ENCODE assay signal across 6 cellular contexts in genomic region chr19:49117677-49118564, GRCh38. TPM values are rescaled to one million over a fixed set of nuclear protein-coding genes. Genes with fewer than 3 reads are reported as not detected.
DNase-seq lines count a peak whose midpoint lies in the region; ATAC-seq and TF ChIP-seq lines count a peak whose summit lies in the region.

No MANE protein-coding gene starts in this region.

- no peaks in the 10 kb centered on the region for H3K36me3 ChIP-seq in H7 (replicated peaks; ENCODE audit: control insufficient read depth, insufficient read depth, low read length)

- POLR2A ChIA-PET in MCF 10A (lab: Yijun Ruan, JAX): interaction anchor here (1.3 to 2.4 kb wide), 2 partner anchors 10 to 32 kb away, joined by 4 to 8 read pairs; no protein-coding TSS in a partner anchor

- peaks cover 42% of the 10 kb centered on the region for H3K4me1 Mint-ChIP-seq in MCF 10A (ENCODE audit: insufficient read depth, unreplicated experiment)
- peaks cover 42% of the 10 kb centered on the region for H3K4me1 Mint-ChIP-seq in nephron progenitor cell

- H3K9me3 Mint-ChIP-seq in MCF 10A (ENCODE audit: unreplicated experiment): no peaks in the 10 kb centered on the region
- no peaks in the 10 kb centered on the region for H3K9me3 Mint-ChIP-seq in nephron progenitor cell

- CTCF ChIA-PET in MCF 10A (lab: Yijun Ruan, JAX): interaction anchor here (0.6 to 2.6 kb wide), 12 partner anchors 9 to 146 kb away, joined by 3 to 8 read pairs (median 4); partner anchors contain the start of gene TRPM4

- BruUV-seq in MCF 10A (replicated peaks; lab: Mats Ljungman, UMichigan): no TSS peak

- peak; percentile 57 for DNase-seq in H7
- DNase-seq in MCF 10A (ENCODE audit: unreplicated experiment): no peak
- DNase-seq in nephron progenitor cell: no peak
- DNase-seq in NCI-H345 treated with DMSO at 0.1 percent for 48 hours (lab: John Stamatoyannopoulos, UW; ENCODE audit: unreplicated experiment): no peak
- no peak for DNase-seq in HCEC 1CT

- H3K27ac Mint-ChIP-seq in MCF 10A (ENCODE audit: low read depth, unreplicated experiment) (peak overlapping the region; percentile 83), nephron progenitor cell (peak overlapping the region; percentile 77)

- no peak for TF ChIP-seq CTCF in MCF 10A (IDR thresholded peaks at IDR 0.05; ENCODE audit: unreplicated experiment)
- no peak for TF ChIP-seq CTCF in nephron progenitor cell (IDR thresholded peaks at IDR 0.05)

- H3K36me3 Mint-ChIP-seq in MCF 10A (ENCODE audit: insufficient read depth, unreplicated experiment) (peaks cover 20% of the 10 kb centered on the region), nephron progenitor cell (ENCODE audit: low read depth) (no peaks in the 10 kb centered on the region)

- peak overlapping the region; percentile 96 for H3K4me3 ChIP-seq in H7 (ENCODE audit: insufficient read depth, low read depth, low read length)

- intact Hi-C loops in MCF 10A (cut with micrococcal nuclease): no loop called here

- H3K4me3 Mint-ChIP-seq in MCF 10A (ENCODE audit: unreplicated experiment) (peak overlapping the region; percentile 83), nephron progenitor cell (peak overlapping the region; percentile 77)

- ATAC-seq in HG03342 (IDR thresholded peaks at IDR 0.05; ENCODE audit: unreplicated experiment): no peak

- H3K27me3 Mint-ChIP-seq in MCF 10A (ENCODE audit: insufficient read depth, unreplicated experiment): no peaks in the 10 kb centered on the region
- H3K27me3 Mint-ChIP-seq in nephron progenitor cell (ENCODE audit: low read depth, poor library complexity): peaks cover 49% of the 10 kb centered on the region

- H3K27me3 ChIP-seq in H7 (ENCODE audit: control insufficient read depth, insufficient read depth, low read length): peaks cover 37% of the 10 kb centered on the region

RNA-seq across cellular contexts. Expression of gene C19orf73, which starts 1.0 kb away (rescaled TPM):
- 1.4 and 3.2 TPM in 2 replicates for total RNA-seq in H7 (2014; rRNA removed; shearing (Covaris generic))
- 2.4 and 3.2 TPM in 2 replicates for total RNA-seq in MCF 10A (2022)

RNA-seq across cellular contexts. Expression of gene PPFIA3, which starts 1.4 kb away (rescaled TPM):
- 21.1 and 23.6 TPM in 2 replicates for total RNA-seq in H7 (2014; rRNA removed; shearing (Covaris generic))
- total RNA-seq in MCF 10A (2022): 6.7 and 8.0 TPM in 2 replicates

RNA-seq across cellular contexts. Expression of gene LIN7B, which starts 3.8 kb away (rescaled TPM):
- 2.2 and 4.1 TPM in 2 replicates for total RNA-seq in H7 (2014; rRNA removed; shearing (Covaris generic))
- total RNA-seq in MCF 10A (2022): 2.6 and 3.2 TPM in 2 replicates

RNA-seq across cellular contexts. Expression of gene SNRNP70, which starts 32.7 kb away (rescaled TPM):
- 338 and 397 TPM in 2 replicates for total RNA-seq in H7 (2014; rRNA removed; shearing (Covaris generic))
- 199 and 200 TPM in 2 replicates for total RNA-seq in MCF 10A (2022)

RNA-seq across cellular contexts. Expression of gene HRC, which starts 37.3 kb away (rescaled TPM):
- 0.45 and 0.81 TPM in 2 replicates for total RNA-seq in H7 (2014; rRNA removed; shearing (Covaris generic))
- total RNA-seq in MCF 10A (2022): not detected in 2 replicates
